In genomic region chr16:31074073-31074813, GRCh38 we compare ENCODE assay signal across 1 cellular context.
TF ChIP-seq lines count a peak whose summit lies in the region.

Gene ZNF646, plus strand, starts transcription at chr16:31074422. Its CDS starts 1,903 bp downstream, at chr16:31076325.
Gene ZNF668, minus strand, starts transcription at chr16:31074240. Its CDS starts 9,781 bp downstream, at chr16:31064459.

TF ChIP-seq in HepG2, 621 proteins besides CTCF, POLR2A, EP300 and RAD21 (continued from another document and continues in another):
- no peak for TF ChIP-seq GRHL1 (CRISPR knock-in tag; conservative IDR thresholded peaks at IDR 0.05)
- TF ChIP-seq MEIS2 (CRISPR knock-in tag; IDR thresholded peaks at IDR 0.05) = peak; percentile 55
- TF ChIP-seq CENPT (CRISPR knock-in tag; IDR thresholded peaks at IDR 0.05; ENCODE audit: low read depth) = no peak
- peak; percentile 97 for TF ChIP-seq ELF1 (CRISPR knock-in tag; IDR thresholded peaks at IDR 0.05)
- 0 out of 2 replicates have a peak, but pooled peaks have one; percentile 55 for TF ChIP-seq KIAA2018 (CRISPR knock-in tag; IDR thresholded peaks at IDR 0.05; ENCODE audit: borderline replicate concordance)
- no peak for TF ChIP-seq ZNF17 (CRISPR knock-in tag; IDR thresholded peaks at IDR 0.05)
- TF ChIP-seq ZHX1 (CRISPR knock-in tag; IDR thresholded peaks at IDR 0.05; ENCODE audit: low read depth) = peak; percentile 39; the same call in 1 of the 2 replicates
- no peak for TF ChIP-seq ATF5 (CRISPR knock-in tag; IDR thresholded peaks at IDR 0.05; ENCODE audit: low read depth)
- TF ChIP-seq NPAS2 (CRISPR knock-in tag; IDR thresholded peaks at IDR 0.05; ENCODE audit: borderline replicate concordance) = no peak
- peak; percentile 78; the same call in 1 of the 2 replicates for TF ChIP-seq ATF7-NPFF (CRISPR knock-in tag; IDR thresholded peaks at IDR 0.05; ENCODE audit: low read depth)
- peak; percentile 38; the same call in 1 of the 2 replicates for TF ChIP-seq CHCHD3 (CRISPR knock-in tag; IDR thresholded peaks at IDR 0.05)
- TF ChIP-seq DDIT3 (CRISPR knock-in tag; IDR thresholded peaks at IDR 0.05) = no peak
- no peak; the same call in 1 of the 2 replicates for TF ChIP-seq ZNF280B (CRISPR knock-in tag; IDR thresholded peaks at IDR 0.05; ENCODE audit: borderline replicate concordance)
- TF ChIP-seq NFE2 (CRISPR knock-in tag; IDR thresholded peaks at IDR 0.05) = no peak
- TF ChIP-seq RNF2 (conservative IDR thresholded peaks at IDR 0.05; ENCODE audit: low read depth) = no peak
- no peak for TF ChIP-seq FLYWCH1 (CRISPR knock-in tag; IDR thresholded peaks at IDR 0.05)
- TF ChIP-seq U2AF1 (optimal IDR thresholded peaks at IDR 0.05; ENCODE audit: low read depth, low read length) = peak; percentile 81
- TF ChIP-seq ZBTB25 (CRISPR knock-in tag; IDR thresholded peaks at IDR 0.05) = peak; percentile 95
- peak; percentile 85 for TF ChIP-seq ZNF687 (CRISPR knock-in tag; IDR thresholded peaks at IDR 0.05)
- TF ChIP-seq NR2F6 (IDR thresholded peaks at IDR 0.05) = no peak
- peak; percentile 61 for TF ChIP-seq NR2F6 (CRISPR knock-in tag; IDR thresholded peaks at IDR 0.05)
- peak; percentile 84 for TF ChIP-seq FOXO1 (CRISPR knock-in tag; IDR thresholded peaks at IDR 0.05)
- TF ChIP-seq ZNF629 (CRISPR knock-in tag; conservative IDR thresholded peaks at IDR 0.05) = peak; percentile 4; the same call in 1 of the 2 replicates
- peak; percentile 85; the same call in 1 of the 2 replicates for TF ChIP-seq ZNF691 (CRISPR knock-in tag; IDR thresholded peaks at IDR 0.05; ENCODE audit: borderline replicate concordance, low read depth)
- no peak for TF ChIP-seq LCORL (IDR thresholded peaks at IDR 0.05)
- no peak for TF ChIP-seq LCORL (CRISPR knock-in tag; IDR thresholded peaks at IDR 0.05)
- TF ChIP-seq LRRFIP1 (CRISPR knock-in tag; conservative IDR thresholded peaks at IDR 0.05) = no peak
